In the genomic region with DNA sequence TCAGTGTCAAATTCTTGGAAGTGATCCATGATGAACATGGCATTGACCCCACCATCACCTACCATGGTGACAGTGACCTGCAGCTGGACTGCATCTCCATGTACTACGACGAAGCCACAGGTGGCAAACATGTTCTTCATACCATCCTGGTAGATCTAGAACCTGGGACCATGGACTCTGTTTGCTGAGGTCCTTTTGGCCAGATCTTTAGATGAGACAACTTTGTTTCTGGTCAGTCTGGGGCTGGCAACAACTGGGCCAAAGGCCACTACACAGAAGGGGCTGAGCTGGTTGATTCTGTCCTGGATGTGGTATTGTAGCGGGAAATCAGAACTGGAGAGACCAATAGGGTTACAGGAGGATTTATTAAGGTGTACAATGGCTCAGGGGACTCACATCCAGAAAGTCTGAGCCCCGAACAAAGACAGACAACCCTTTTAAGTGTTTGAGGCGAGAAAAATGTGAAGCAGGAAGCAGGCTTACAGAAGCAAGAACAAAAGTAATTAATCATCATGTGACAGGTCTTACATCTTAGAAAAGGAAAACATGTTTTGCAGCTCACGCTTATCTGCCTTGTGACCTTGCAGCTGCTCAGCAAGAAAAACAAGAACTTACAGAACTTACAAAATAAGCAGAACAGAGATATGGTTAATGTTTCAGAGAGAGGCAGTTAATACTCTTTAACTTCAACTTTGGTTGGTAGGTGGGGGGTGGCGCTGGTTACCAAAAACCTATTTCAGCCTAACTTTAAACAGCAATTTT, we compare ENCODE assay signal across 1 cellular context.
TF ChIP-seq lines count a peak whose summit lies in the region.

No MANE protein-coding gene starts in this region.

TF ChIP-seq in K562, 482 proteins besides CTCF, POLR2A, EP300 and RAD21 (continued from another document and continues in another):
- TF ChIP-seq, protein P1, sequence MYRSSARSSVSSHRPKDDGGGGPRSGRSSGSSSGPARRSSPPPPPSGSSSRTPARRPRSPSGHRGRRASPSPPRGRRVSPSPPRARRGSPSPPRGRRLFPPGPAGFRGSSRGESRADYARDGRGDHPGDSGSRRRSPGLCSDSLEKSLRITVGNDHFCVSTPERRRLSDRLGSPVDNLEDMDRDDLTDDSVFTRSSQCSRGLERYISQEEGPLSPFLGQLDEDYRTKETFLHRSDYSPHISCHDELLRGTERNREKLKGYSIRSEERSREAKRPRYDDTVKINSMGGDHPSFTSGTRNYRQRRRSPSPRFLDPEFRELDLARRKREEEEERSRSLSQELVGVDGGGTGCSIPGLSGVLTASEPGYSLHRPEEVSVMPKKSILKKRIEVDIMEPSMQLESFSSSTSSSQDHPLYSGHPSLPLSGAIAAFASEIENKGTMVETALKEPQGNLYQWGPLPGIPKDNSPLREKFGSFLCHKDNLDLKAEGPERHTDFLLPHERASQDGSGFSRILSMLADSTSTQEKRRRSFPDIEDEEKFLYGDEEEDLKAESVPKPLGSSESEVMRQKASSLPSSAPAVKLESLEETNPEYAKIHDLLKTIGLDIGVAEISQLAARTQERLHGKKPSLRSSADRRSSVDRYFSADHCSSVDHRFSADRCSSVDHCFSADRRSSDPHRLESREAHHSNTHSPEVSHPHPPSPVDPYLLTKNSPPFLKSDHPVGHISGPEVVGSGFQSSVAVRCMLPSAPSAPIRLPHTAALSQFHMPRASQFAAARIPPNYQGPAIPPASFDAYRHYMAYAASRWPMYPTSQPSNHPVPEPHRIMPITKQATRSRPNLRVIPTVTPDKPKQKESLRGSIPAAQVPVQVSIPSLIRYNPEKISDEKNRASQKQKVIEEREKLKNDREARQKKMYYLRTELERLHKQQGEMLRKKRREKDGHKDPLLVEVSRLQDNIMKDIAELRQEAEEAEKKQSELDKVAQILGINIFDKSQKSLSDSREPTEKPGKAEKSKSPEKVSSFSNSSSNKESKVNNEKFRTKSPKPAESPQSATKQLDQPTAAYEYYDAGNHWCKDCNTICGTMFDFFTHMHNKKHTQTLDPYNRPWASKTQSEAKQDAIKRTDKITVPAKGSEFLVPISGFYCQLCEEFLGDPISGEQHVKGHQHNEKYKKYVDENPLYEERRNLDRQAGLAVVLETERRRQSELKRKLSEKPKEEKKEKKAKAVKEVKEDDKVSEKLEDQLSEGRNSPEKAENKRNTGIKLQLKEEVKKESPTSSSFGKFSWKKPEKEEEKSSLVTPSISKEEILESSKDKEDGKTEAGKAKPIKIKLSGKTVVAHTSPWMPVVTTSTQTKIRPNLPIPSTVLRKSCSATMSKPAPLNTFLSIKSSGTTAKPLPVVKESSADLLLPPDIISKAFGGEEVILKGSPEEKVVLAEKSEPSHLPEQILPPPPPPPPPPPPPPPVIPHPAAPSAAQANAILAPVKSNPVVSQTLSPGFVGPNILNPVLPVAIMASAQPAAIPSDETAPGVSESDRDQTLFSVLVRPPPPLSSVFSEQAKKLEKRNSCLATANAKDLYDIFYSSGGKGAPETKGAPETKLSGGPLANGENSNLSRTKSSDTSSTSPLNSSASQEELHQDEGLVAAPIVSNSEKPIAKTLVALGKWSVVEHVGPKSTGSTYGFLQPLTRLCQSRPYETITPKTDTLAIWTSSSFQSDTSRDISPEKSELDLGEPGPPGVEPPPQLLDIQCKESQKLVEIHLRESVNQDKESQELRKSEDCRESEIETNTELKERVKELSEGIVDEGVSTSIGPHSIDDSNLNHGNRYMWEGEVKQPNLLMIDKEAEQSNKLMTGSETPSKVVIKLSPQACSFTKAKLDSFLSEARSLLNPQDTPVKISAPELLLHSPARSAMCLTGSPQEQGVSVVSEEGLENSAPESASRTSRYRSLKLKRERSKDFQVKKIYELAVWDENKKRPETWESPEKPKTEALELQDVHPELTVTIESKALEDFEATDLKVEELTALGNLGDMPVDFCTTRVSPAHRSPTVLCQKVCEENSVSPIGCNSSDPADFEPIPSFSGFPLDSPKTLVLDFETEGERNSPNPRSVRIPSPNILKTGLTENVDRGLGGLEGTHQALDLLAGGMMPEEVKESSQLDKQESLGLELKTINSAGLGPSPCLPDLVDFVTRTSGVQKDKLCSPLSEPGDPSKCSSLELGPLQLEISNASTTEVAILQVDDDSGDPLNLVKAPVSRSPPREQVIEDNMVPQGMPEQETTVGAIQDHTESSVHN (IDR thresholded peaks at IDR 0.05; ENCODE audit: borderline replicate concordance in 1 of 2, low read depth in 1 of 2) = peak in 1 of 2 experiments; percentile 17; a peak in 1 of 4 replicates
- TF ChIP-seq, protein P2, sequence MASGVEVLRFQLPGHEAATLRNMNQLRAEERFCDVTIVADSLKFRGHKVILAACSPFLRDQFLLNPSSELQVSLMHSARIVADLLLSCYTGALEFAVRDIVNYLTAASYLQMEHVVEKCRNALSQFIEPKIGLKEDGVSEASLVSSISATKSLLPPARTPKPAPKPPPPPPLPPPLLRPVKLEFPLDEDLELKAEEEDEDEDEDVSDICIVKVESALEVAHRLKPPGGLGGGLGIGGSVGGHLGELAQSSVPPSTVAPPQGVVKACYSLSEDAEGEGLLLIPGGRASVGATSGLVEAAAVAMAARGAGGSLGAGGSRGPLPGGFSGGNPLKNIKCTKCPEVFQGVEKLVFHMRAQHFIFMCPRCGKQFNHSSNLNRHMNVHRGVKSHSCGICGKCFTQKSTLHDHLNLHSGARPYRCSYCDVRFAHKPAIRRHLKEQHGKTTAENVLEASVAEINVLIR (CRISPR knock-in tag; IDR thresholded peaks at IDR 0.05) = 0 out of 2 replicates have a peak, but pooled peaks have one; percentile 19
- TF ChIP-seq BMI1 (IDR thresholded peaks at IDR 0.05; ENCODE audit: low read length) (no peak), GABPA (tag; conservative IDR thresholded peaks at IDR 0.05; ENCODE audit: low read depth) (peak; percentile 60), TEAD2 (tag; IDR thresholded peaks at IDR 0.05) (0 out of 2 replicates have a peak, but pooled peaks have one; percentile 10), CBX1 (IDR thresholded peaks at IDR 0.05; ENCODE audit: low read depth) (peak; percentile 95), RBM25 (IDR thresholded peaks at IDR 0.05; ENCODE audit: low read depth, low read length, severe bottlenecking) (peak; percentile 10), NFIX (CRISPR knock-in tag; IDR thresholded peaks at IDR 0.05; ENCODE audit: low read depth) (no peak), ZNF212 (CRISPR knock-in tag; IDR thresholded peaks at IDR 0.05) (0 out of 2 replicates have a peak, but pooled peaks have one; percentile 25), ZNF79 (CRISPR knock-in tag; IDR thresholded peaks at IDR 0.05; ENCODE audit: low read depth) (peak; percentile 69; the same call in 1 of the 2 replicates)
- TF ChIP-seq, protein P3, sequence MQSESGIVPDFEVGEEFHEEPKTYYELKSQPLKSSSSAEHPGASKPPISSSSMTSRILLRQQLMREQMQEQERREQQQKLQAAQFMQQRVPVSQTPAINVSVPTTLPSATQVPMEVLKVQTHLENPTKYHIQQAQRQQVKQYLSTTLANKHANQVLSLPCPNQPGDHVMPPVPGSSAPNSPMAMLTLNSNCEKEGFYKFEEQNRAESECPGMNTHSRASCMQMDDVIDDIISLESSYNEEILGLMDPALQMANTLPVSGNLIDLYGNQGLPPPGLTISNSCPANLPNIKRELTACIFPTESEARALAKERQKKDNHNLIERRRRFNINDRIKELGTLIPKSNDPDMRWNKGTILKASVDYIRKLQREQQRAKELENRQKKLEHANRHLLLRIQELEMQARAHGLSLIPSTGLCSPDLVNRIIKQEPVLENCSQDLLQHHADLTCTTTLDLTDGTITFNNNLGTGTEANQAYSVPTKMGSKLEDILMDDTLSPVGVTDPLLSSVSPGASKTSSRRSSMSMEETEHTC (IDR thresholded peaks at IDR 0.05) = peak; percentile 91
- TF ChIP-seq, protein P4, sequence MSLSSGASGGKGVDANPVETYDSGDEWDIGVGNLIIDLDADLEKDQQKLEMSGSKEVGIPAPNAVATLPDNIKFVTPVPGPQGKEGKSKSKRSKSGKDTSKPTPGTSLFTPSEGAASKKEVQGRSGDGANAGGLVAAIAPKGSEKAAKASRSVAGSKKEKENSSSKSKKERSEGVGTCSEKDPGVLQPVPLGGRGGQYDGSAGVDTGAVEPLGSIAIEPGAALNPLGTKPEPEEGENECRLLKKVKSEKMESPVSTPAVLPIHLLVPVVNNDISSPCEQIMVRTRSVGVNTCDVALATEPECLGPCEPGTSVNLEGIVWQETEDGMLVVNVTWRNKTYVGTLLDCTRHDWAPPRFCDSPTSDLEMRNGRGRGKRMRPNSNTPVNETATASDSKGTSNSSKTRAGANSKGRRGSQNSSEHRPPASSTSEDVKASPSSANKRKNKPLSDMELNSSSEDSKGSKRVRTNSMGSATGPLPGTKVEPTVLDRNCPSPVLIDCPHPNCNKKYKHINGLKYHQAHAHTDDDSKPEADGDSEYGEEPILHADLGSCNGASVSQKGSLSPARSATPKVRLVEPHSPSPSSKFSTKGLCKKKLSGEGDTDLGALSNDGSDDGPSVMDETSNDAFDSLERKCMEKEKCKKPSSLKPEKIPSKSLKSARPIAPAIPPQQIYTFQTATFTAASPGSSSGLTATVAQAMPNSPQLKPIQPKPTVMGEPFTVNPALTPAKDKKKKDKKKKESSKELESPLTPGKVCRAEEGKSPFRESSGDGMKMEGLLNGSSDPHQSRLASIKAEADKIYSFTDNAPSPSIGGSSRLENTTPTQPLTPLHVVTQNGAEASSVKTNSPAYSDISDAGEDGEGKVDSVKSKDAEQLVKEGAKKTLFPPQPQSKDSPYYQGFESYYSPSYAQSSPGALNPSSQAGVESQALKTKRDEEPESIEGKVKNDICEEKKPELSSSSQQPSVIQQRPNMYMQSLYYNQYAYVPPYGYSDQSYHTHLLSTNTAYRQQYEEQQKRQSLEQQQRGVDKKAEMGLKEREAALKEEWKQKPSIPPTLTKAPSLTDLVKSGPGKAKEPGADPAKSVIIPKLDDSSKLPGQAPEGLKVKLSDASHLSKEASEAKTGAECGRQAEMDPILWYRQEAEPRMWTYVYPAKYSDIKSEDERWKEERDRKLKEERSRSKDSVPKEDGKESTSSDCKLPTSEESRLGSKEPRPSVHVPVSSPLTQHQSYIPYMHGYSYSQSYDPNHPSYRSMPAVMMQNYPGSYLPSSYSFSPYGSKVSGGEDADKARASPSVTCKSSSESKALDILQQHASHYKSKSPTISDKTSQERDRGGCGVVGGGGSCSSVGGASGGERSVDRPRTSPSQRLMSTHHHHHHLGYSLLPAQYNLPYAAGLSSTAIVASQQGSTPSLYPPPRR (CRISPR knock-in tag; IDR thresholded peaks at IDR 0.05; ENCODE audit: borderline replicate concordance) = no peak
- TF ChIP-seq, protein P5, sequence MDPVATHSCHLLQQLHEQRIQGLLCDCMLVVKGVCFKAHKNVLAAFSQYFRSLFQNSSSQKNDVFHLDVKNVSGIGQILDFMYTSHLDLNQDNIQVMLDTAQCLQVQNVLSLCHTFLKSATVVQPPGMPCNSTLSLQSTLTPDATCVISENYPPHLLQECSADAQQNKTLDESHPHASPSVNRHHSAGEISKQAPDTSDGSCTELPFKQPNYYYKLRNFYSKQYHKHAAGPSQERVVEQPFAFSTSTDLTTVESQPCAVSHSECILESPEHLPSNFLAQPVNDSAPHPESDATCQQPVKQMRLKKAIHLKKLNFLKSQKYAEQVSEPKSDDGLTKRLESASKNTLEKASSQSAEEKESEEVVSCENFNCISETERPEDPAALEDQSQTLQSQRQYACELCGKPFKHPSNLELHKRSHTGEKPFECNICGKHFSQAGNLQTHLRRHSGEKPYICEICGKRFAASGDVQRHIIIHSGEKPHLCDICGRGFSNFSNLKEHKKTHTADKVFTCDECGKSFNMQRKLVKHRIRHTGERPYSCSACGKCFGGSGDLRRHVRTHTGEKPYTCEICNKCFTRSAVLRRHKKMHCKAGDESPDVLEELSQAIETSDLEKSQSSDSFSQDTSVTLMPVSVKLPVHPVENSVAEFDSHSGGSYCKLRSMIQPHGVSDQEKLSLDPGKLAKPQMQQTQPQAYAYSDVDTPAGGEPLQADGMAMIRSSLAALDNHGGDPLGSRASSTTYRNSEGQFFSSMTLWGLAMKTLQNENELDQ (CRISPR knock-in tag; IDR thresholded peaks at IDR 0.05; ENCODE audit: borderline replicate concordance) = no peak
- TF ChIP-seq, protein P6, sequence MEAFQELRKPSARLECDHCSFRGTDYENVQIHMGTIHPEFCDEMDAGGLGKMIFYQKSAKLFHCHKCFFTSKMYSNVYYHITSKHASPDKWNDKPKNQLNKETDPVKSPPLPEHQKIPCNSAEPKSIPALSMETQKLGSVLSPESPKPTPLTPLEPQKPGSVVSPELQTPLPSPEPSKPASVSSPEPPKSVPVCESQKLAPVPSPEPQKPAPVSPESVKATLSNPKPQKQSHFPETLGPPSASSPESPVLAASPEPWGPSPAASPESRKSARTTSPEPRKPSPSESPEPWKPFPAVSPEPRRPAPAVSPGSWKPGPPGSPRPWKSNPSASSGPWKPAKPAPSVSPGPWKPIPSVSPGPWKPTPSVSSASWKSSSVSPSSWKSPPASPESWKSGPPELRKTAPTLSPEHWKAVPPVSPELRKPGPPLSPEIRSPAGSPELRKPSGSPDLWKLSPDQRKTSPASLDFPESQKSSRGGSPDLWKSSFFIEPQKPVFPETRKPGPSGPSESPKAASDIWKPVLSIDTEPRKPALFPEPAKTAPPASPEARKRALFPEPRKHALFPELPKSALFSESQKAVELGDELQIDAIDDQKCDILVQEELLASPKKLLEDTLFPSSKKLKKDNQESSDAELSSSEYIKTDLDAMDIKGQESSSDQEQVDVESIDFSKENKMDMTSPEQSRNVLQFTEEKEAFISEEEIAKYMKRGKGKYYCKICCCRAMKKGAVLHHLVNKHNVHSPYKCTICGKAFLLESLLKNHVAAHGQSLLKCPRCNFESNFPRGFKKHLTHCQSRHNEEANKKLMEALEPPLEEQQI (IDR thresholded peaks at IDR 0.05) = peak; percentile 53; the same call in 1 of the 2 replicates
- TF ChIP-seq, protein P7, sequence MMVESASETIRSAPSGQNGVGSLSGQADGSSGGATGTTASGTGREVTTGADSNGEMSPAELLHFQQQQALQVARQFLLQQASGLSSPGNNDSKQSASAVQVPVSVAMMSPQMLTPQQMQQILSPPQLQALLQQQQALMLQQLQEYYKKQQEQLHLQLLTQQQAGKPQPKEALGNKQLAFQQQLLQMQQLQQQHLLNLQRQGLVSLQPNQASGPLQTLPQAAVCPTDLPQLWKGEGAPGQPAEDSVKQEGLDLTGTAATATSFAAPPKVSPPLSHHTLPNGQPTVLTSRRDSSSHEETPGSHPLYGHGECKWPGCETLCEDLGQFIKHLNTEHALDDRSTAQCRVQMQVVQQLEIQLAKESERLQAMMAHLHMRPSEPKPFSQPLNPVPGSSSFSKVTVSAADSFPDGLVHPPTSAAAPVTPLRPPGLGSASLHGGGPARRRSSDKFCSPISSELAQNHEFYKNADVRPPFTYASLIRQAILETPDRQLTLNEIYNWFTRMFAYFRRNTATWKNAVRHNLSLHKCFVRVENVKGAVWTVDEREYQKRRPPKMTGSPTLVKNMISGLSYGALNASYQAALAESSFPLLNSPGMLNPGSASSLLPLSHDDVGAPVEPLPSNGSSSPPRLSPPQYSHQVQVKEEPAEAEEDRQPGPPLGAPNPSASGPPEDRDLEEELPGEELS (CRISPR knock-in tag; IDR thresholded peaks at IDR 0.05; ENCODE audit: borderline replicate concordance) = no peak
